Comparison of ENCODE assay signal across 8 cellular contexts in the genomic region with DNA sequence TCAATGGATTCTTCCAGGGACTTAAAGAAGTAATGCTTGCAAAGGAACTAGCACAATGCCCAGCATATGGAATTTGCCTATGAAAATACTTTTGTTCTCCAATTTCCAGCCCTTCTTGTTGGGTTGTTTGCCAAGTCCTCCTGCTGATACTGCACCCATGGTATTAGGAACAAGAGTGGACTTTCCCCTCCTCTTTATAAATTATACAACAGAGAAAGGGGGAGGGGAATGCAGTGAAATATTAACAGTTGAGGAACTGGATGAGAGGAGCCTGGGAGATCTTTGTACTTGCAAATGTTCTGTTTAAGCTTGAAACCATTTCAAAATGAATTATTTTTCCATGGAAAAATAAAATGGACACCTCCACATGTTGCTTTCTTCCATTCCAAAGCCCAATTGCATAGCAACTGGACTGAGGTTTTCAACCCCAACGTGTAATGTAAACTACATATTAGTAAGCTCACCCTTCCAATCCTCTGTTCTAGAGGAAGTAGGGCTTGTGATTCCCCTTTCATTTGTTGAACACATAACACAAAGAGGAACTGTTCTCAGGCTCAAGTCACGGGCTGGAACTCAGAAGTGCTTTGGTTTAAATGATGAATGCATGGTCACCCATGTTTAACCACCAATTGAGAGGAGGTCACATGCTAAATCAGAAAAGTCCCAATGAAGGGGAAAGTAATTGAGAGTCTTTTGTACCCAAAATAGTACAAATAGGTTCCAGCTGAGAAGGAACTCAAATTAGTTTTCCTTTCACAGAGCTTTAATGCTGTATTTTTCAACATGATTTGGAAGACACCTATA.
A peak's percentile ranks its signal among the peaks of the same experiment; 100 is the strongest.
DNase-seq lines count a peak whose midpoint lies in the region; ATAC-seq and TF ChIP-seq lines count a peak whose summit lies in the region.

No MANE protein-coding gene starts in this region.

- H3K56ac ChIP-seq in mesendoderm (ENCODE audit: low read length) = no peak overlapping the region

- H2AK5ac ChIP-seq in mesendoderm (ENCODE audit: low read length) = no peak overlapping the region

- H3K27ac ChIP-seq in mesendoderm (ENCODE audit: low read depth, low read length) = no peak overlapping the region

- no peaks in the 10 kb centered on the region for H3K27me3 ChIP-seq in BE2C
- no peaks in the 10 kb centered on the region for H3K27me3 ChIP-seq in mesendoderm (ENCODE audit: insufficient read depth, low read length, poor library complexity)

- H4K8ac ChIP-seq in mesendoderm (ENCODE audit: low read depth, low read length) = no peak overlapping the region

- H3K9ac ChIP-seq in mesendoderm (ENCODE audit: low read length) = no peak overlapping the region

- H3K4me3 ChIP-seq in BE2C (ENCODE audit: low read depth, low read length) (no peak overlapping the region), mesendoderm (ENCODE audit: low read length) (no peak overlapping the region)

- no peak overlapping the region for H2BK120ac ChIP-seq in mesendoderm (ENCODE audit: low read depth, low read length)

- no peak for TF ChIP-seq CTCF in GM10248 (IDR thresholded peaks at IDR 0.05; ENCODE audit: control extremely low read depth, extremely low read depth, low read depth, missing control alignments)
- no peak for TF ChIP-seq CTCF in BE2C (IDR thresholded peaks at IDR 0.05; ENCODE audit: low read depth, low read length)

- H2BK15ac ChIP-seq in mesendoderm (replicated peaks; ENCODE audit: low read depth) = no peak overlapping the region

- no peaks in the 10 kb centered on the region for H3K4me1 ChIP-seq in BE2C
- H3K4me1 ChIP-seq in mesendoderm (ENCODE audit: control insufficient read depth, low read depth, low read length) = no peaks in the 10 kb centered on the region

- H3K79me1 ChIP-seq in mesendoderm (ENCODE audit: low read length) = no peaks in the 10 kb centered on the region

- no peak overlapping the region for H2BK5ac ChIP-seq in mesendoderm (ENCODE audit: low read length)

- H4K5ac ChIP-seq in mesendoderm (ENCODE audit: low read length) = no peak overlapping the region

- no peak overlapping the region for H3K4ac ChIP-seq in mesendoderm (ENCODE audit: low read depth, low read length)

- CTCF ChIA-PET in GM10248 (lab: Yijun Ruan, JAX) = interaction anchor here (0.7 to 2.3 kb wide), 10 partner anchors 12 to 174 kb away, joined by 3 to 7 read pairs (median 4); no protein-coding TSS in a partner anchor

- DNase-seq in GM10248 (ENCODE audit: extremely low spot score) = peak; percentile 75
- peak; percentile 83 for DNase-seq in globus pallidus (ENCODE audit: low spot score)
- no peak for DNase-seq in BE2C
- no peak for DNase-seq in effector CD4-positive, alpha-beta T cell
- DNase-seq in mesendoderm = no peak
- no peak for DNase-seq in NCI-H128 (lab: John Stamatoyannopoulos, UW; ENCODE audit: unreplicated experiment)

- no peak overlapping the region for H3K18ac ChIP-seq in mesendoderm (ENCODE audit: low read length)

- H3K23ac ChIP-seq in mesendoderm (ENCODE audit: low read length) = no peak overlapping the region

- no peaks in the 10 kb centered on the region for H3K79me2 ChIP-seq in mesendoderm (ENCODE audit: control insufficient read depth, insufficient read depth, low read length)

- no CpG with 5 or more reads among the region's 2 CpGs for WGBS in mesendoderm (ENCODE audit: extremely low coverage, insufficient coverage, low lambda C conversion rate)

- POLR2A ChIA-PET in GM10248 (lab: Yijun Ruan, JAX) = interaction anchor here (0.6 to 2.1 kb wide), 3 partner anchors 27 to 84 kb away, joined by 3 to 7 read pairs (median 4); no protein-coding TSS in a partner anchor

- no peak overlapping the region for H3K4me2 ChIP-seq in mesendoderm (ENCODE audit: low read length)

- no peaks in the 10 kb centered on the region for H3K9me3 ChIP-seq in BE2C

- H3K36me3 ChIP-seq in BE2C = no peaks in the 10 kb centered on the region
- H3K36me3 ChIP-seq in mesendoderm (ENCODE audit: control insufficient read depth, insufficient read depth, low read length) = no peaks in the 10 kb centered on the region

- ATAC-seq in GM21390 (IDR thresholded peaks at IDR 0.05; ENCODE audit: unreplicated experiment) = peak; percentile 85
- peak; percentile 91 for ATAC-seq in HG03520 (IDR thresholded peaks at IDR 0.05; ENCODE audit: unreplicated experiment)

Comparison
In these comparisons a context has a peak if more than half of its experiments do, and no peak if none do; other contexts are left out.
1. DNase-seq: peak in GM10248 (single experiment) and globus pallidus (single experiment); none in BE2C (single experiment), effector CD4-positive, alpha-beta T cell (single experiment), mesendoderm (single experiment) and NCI-H128 (single experiment).